In genomic region chr17:37558299-37558698, GRCh38 we compare ENCODE assay signal across 16 cellular contexts.
"Had no signal": no experiment of that assay in that cellular context is flagged by ENCODE, and none has a peak within 500 bp of the region (broad histone marks: within the 10 kb centered on the region; RNA-seq: fewer than 3 reads in every experiment).

No MANE protein-coding gene starts in this region.

- H3K9me3 ChIP-seq: colonic mucosa, esophagus squamous epithelium, mucosa of descending colon had no signal

- DNase-seq: colonic mucosa; dermis blood vessel endothelial cell; esophagus squamous epithelium; foreskin keratinocyte; immature natural killer cell; left colon; left ventricle myocardium superior; mucosa of descending colon; natural killer cell; posterior cingulate gyrus; stimulated activated CD4-positive, alpha-beta T cell treated with anti-CD3 and anti-CD28 coated beads, Interleukin-2, amount 100 ng/mL, for 24 hours; stimulated activated CD4-positive, alpha-beta T cell treated with anti-CD3 and anti-CD28 coated beads, Interleukin-4, amount 100 ng/mL, for 4 hours; stimulated activated naive CD4-positive, alpha-beta T cell treated with Interleukin-2 at 50 U/mL for 16 hours; trophoblast cell had no signal

- ATAC-seq: foreskin keratinocyte, left colon, left ventricle myocardium superior, mucosa of descending colon, natural killer cell, sciatic nerve had no signal

- H3K4me3 Mint-ChIP-seq: immature natural killer cell, natural killer cell, neural crest cell had no signal

- H3K9me3 Mint-ChIP-seq: immature natural killer cell, natural killer cell, neural crest cell had no signal
